ENCODE assay signal across 8 cellular contexts in the genomic region with DNA sequence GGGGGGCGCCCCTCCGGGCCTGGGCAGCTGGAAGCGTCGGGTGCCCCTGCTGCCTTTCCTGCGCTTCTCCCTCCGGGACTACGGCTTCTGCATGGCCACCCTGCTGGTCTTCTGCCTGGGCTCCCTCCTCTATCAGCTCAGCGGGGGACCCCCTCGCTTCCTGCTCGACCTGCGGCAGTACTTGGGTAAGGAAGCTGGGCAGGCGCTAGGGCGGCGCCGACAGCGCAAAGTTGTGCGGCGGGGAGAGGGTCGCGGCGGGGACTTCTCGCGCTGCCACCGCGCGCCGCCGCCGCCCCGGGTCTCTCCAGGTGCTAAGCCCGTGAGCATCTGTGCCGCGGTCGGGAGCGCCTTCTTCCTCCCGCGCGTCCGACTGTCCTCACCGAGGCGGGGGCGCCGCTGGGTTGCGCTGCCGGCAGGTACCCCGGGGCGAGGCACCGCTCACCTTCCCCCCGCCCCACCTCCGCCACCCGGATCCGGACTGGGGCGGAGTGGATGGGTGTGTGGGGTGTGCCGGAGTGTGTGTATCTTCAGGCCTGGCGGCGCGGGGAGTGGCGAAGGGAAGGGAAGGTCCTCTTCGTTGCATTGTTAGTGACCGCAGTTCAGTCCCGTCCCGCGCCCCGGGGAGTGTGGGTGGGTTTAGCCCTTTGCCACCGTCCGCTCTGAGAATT. TPM values are rescaled to one million over a fixed set of nuclear protein-coding genes. Genes with fewer than 3 reads are reported as not detected.
DNase-seq lines count a peak whose midpoint lies in the region; ATAC-seq and TF ChIP-seq lines count a peak whose summit lies in the region.

No MANE protein-coding gene starts in this region.

- peak; percentile 40 for ATAC-seq in Right ventricle myocardium inferior
- peak; percentile 38 for ATAC-seq in WTC11

- H3K36me3 Mint-ChIP-seq in WTC11: peaks cover 9% of the 10 kb centered on the region; the same call in 1 of the 2 replicates
- peaks cover 5% of the 10 kb centered on the region for H3K36me3 Mint-ChIP-seq in dendritic cell treated with granulocyte-macrophage colony-stimulating factor and Interleukin-4, amounts not matched to agents 40 ng/mL and 50 ng/mL, for 4 days (ENCODE audit: low read depth)

- TF ChIP-seq EP300 in Ishikawa (IDR thresholded peaks at IDR 0.05; ENCODE audit: borderline replicate concordance): no peak

- H3K4me3 Mint-ChIP-seq in WTC11: peak overlapping the region; percentile 93
- H3K4me3 Mint-ChIP-seq in dendritic cell treated with granulocyte-macrophage colony-stimulating factor and Interleukin-4, amounts not matched to agents 40 ng/mL and 50 ng/mL, for 4 days: peak overlapping the region; percentile 82

- 0% methylated on average over 47 of the region's 66 CpGs; no CpG with 5 or more reads in 1 of the 2 donors for WGBS in lower leg skin, 2 donors

- POLR2A ChIA-PET in WTC11 (lab: Charles Lee): no interaction called here

- H3K27me3 Mint-ChIP-seq in WTC11 (ENCODE audit: low read depth): no peaks in the 10 kb centered on the region; the same call in 1 of the 2 replicates
- H3K27me3 Mint-ChIP-seq in dendritic cell treated with granulocyte-macrophage colony-stimulating factor and Interleukin-4, amounts not matched to agents 40 ng/mL and 50 ng/mL, for 4 days: peaks cover 76% of the 10 kb centered on the region

- TF ChIP-seq RAD21 in Ishikawa (IDR thresholded peaks at IDR 0.05; ENCODE audit: low read depth): no peak

- DNase-seq in Right ventricle myocardium inferior (ENCODE audit: missing footprints) (peak; percentile 83), cardiac septum (ENCODE audit: low spot score) (no peak), WTC11 (ENCODE audit: low spot score) (peak; percentile 80), lower leg skin (ENCODE audit: low spot score in 2 of 2) (peak; percentile 58 to 93), GF-D8 (lab: John Stamatoyannopoulos, UW) (no peak)
- peak; percentile 57 for DNase-seq in stimulated activated CD8-positive, alpha-beta memory T cell treated with anti-CD3 and anti-CD28 coated beads, Interleukin-4, amount 100 ng/mL, for 48 hours

- no peak for TF ChIP-seq POLR2A in lower leg skin (IDR thresholded peaks at IDR 0.05)

- H3K4me1 Mint-ChIP-seq in WTC11: peaks cover 67% of the 10 kb centered on the region
- peaks cover 18% of the 10 kb centered on the region for H3K4me1 Mint-ChIP-seq in dendritic cell treated with granulocyte-macrophage colony-stimulating factor and Interleukin-4, amounts not matched to agents 40 ng/mL and 50 ng/mL, for 4 days (ENCODE audit: low read depth)

- CTCF ChIA-PET in WTC11 (lab: Charles Lee): interaction anchor here (0.7 to 2.1 kb wide), 5 partner anchors 12 to 188 kb away, joined by 3 to 12 read pairs (median 4); no protein-coding TSS in a partner anchor

- no peak overlapping the region for H3K27ac Mint-ChIP-seq in WTC11
- H3K27ac Mint-ChIP-seq in dendritic cell treated with granulocyte-macrophage colony-stimulating factor and Interleukin-4, amounts not matched to agents 40 ng/mL and 50 ng/mL, for 4 days: peak overlapping the region; percentile 89

- intact Hi-C loops in Right ventricle myocardium inferior (cut with DNase I): no loop called here
- intact Hi-C loops in cardiac septum (cut with DNase I): loop anchor here (2.0 to 10.0 kb wide), 2 partner anchors 173 to 201 kb away; no protein-coding TSS in a partner anchor
- intact Hi-C loops in dendritic cell treated with granulocyte-macrophage colony-stimulating factor and Interleukin-4, amounts not matched to agents 40 ng/mL and 50 ng/mL, for 4 days (cut with micrococcal nuclease): loop anchor here (2.0 to 5.0 kb wide), 3 partner anchors 13 to 201 kb away; no protein-coding TSS in a partner anchor
- intact Hi-C loops in lower leg skin (cut with DNase I; ENCODE audit: low total_unique reads): loop anchor here (10.0 kb wide), 1 partner anchor 197 kb away; no protein-coding TSS in a partner anchor

- H3K9me3 Mint-ChIP-seq in WTC11: no peaks in the 10 kb centered on the region
- no peaks in the 10 kb centered on the region for H3K9me3 Mint-ChIP-seq in dendritic cell treated with granulocyte-macrophage colony-stimulating factor and Interleukin-4, amounts not matched to agents 40 ng/mL and 50 ng/mL, for 4 days

- TF ChIP-seq CTCF in WTC11 (IDR thresholded peaks at IDR 0.05): no peak
- TF ChIP-seq CTCF in lower leg skin (IDR thresholded peaks at IDR 0.05): no peak

- peak overlapping the region; percentile 64 for H3K4me3 ChIP-seq in lower leg skin (ENCODE audit: low read depth, poor library complexity, severe bottlenecking)

TF ChIP-seq in Ishikawa, 13 proteins besides CTCF, POLR2A, EP300 and RAD21:
- TF ChIP-seq YY1 (IDR thresholded peaks at IDR 0.05; ENCODE audit: low read depth) (no peak), TCF12 (IDR thresholded peaks at IDR 0.05; ENCODE audit: low read depth) (0 out of 2 replicates have a peak, but pooled peaks have one; percentile 18), ZBTB7A (IDR thresholded peaks at IDR 0.05; ENCODE audit: low read depth) (peak; percentile 77)
- TF ChIP-seq, protein P1, sequence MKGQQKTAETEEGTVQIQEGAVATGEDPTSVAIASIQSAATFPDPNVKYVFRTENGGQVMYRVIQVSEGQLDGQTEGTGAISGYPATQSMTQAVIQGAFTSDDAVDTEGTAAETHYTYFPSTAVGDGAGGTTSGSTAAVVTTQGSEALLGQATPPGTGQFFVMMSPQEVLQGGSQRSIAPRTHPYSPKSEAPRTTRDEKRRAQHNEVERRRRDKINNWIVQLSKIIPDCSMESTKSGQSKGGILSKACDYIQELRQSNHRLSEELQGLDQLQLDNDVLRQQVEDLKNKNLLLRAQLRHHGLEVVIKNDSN (IDR thresholded peaks at IDR 0.05): no peak

TF ChIP-seq in WTC11, 78 proteins besides CTCF, POLR2A, EP300 and RAD21 (continues in another document):
- TF ChIP-seq, protein P2, sequence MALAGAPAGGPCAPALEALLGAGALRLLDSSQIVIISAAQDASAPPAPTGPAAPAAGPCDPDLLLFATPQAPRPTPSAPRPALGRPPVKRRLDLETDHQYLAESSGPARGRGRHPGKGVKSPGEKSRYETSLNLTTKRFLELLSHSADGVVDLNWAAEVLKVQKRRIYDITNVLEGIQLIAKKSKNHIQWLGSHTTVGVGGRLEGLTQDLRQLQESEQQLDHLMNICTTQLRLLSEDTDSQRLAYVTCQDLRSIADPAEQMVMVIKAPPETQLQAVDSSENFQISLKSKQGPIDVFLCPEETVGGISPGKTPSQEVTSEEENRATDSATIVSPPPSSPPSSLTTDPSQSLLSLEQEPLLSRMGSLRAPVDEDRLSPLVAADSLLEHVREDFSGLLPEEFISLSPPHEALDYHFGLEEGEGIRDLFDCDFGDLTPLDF (CRISPR knock-in tag; IDR thresholded peaks at IDR 0.05): no peak
- peak; percentile 46; the same call in 1 of the 2 replicates for TF ChIP-seq SP1 (CRISPR knock-in tag; conservative IDR thresholded peaks at IDR 0.05)
- TF ChIP-seq, protein P3, sequence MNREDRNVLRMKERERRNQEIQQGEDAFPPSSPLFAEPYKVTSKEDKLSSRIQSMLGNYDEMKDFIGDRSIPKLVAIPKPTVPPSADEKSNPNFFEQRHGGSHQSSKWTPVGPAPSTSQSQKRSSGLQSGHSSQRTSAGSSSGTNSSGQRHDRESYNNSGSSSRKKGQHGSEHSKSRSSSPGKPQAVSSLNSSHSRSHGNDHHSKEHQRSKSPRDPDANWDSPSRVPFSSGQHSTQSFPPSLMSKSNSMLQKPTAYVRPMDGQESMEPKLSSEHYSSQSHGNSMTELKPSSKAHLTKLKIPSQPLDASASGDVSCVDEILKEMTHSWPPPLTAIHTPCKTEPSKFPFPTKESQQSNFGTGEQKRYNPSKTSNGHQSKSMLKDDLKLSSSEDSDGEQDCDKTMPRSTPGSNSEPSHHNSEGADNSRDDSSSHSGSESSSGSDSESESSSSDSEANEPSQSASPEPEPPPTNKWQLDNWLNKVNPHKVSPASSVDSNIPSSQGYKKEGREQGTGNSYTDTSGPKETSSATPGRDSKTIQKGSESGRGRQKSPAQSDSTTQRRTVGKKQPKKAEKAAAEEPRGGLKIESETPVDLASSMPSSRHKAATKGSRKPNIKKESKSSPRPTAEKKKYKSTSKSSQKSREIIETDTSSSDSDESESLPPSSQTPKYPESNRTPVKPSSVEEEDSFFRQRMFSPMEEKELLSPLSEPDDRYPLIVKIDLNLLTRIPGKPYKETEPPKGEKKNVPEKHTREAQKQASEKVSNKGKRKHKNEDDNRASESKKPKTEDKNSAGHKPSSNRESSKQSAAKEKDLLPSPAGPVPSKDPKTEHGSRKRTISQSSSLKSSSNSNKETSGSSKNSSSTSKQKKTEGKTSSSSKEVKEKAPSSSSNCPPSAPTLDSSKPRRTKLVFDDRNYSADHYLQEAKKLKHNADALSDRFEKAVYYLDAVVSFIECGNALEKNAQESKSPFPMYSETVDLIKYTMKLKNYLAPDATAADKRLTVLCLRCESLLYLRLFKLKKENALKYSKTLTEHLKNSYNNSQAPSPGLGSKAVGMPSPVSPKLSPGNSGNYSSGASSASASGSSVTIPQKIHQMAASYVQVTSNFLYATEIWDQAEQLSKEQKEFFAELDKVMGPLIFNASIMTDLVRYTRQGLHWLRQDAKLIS (CRISPR knock-in tag; IDR thresholded peaks at IDR 0.05; ENCODE audit: borderline replicate concordance): 0 out of 2 replicates have a peak, but pooled peaks have one; percentile 37
- TF ChIP-seq, protein P4, sequence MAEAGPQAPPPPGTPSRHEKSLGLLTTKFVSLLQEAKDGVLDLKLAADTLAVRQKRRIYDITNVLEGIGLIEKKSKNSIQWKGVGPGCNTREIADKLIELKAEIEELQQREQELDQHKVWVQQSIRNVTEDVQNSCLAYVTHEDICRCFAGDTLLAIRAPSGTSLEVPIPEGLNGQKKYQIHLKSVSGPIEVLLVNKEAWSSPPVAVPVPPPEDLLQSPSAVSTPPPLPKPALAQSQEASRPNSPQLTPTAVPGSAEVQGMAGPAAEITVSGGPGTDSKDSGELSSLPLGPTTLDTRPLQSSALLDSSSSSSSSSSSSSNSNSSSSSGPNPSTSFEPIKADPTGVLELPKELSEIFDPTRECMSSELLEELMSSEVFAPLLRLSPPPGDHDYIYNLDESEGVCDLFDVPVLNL (CRISPR knock-in tag; IDR thresholded peaks at IDR 0.05; ENCODE audit: borderline replicate concordance, low read depth): 0 out of 2 replicates have a peak, but pooled peaks have one; percentile 30
- no peak for TF ChIP-seq ZNF396 (CRISPR knock-in tag; IDR thresholded peaks at IDR 0.05; ENCODE audit: borderline replicate concordance)
- peak; percentile 47; the same call in 1 of the 2 replicates for TF ChIP-seq SMAD3 (CRISPR knock-in tag; IDR thresholded peaks at IDR 0.05; ENCODE audit: borderline replicate concordance)
- TF ChIP-seq, protein P5, sequence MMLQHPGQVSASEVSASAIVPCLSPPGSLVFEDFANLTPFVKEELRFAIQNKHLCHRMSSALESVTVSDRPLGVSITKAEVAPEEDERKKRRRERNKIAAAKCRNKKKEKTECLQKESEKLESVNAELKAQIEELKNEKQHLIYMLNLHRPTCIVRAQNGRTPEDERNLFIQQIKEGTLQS (CRISPR knock-in tag; conservative IDR thresholded peaks at IDR 0.05): no peak

RNA-seq across cellular contexts. Expression of a gene that starts 0.8 kb away (rescaled TPM):
- total RNA-seq in Right ventricle myocardium inferior: 4.4 TPM
- 2.1 TPM for total RNA-seq in cardiac septum
- total RNA-seq in WTC11 (2021): 32.1 to 33.8 TPM (median 33.8 TPM) in 3 replicates
- total RNA-seq in lower leg skin: 10 to 100 TPM; 12.2 to 21.7 (median 17.7) TPM

Comparison
In these comparisons a context has a peak if more than half of its experiments do, and no peak if none do; other contexts are left out.
1. DNase-seq: peak in Right ventricle myocardium inferior (single experiment), WTC11 (single experiment), lower leg skin (2 of 2) and stimulated activated CD8-positive, alpha-beta memory T cell treated with anti-CD3 and anti-CD28 coated beads, Interleukin-4, amount 100 ng/mL, for 48 hours (single experiment); none in cardiac septum (single experiment) and GF-D8 (single experiment).